Comparison of ENCODE assay signal across 8 cellular contexts in the genomic region with DNA sequence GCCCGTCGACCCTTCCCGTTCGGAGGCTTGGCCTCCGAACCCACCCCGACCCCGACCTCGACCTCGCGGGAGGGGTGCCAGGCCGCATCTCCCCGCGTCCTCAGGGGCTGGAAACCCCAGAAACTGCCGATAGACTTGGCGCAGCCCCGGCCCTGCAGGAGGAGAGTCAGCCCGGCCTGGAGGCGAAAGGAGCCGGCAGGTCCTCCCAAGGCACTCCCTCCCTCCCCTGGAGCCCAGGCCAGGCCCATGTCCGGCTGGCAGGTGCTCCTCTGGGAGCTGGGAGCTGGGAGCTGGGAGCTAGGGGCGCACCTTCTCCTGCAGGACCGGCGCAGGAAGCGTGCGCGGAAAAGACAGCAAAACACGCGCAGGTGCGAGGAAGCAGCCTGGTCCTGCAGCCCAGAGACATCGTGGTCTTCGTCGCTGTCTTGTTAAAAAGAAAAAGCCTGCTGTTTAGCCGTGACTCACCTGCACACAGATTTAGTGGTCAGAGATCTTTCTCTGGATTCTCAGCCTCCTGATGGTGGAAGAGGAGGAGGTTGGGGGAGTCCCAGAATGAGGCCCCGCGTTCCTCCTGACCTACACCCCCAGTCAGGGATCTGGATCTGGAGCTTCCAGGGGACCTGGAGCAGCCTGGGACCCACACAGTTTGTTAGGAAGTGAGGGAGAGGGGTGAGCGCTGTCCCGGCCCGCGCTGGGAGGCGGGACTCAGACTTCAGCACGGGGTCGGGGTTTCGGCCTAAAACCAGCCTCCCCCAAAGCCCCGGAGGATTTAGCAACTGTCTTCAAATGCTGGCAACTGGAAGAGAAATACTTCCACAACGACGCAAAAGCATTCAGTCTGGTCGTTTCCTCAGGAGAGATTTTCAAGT. TPM values are rescaled to one million over a fixed set of nuclear protein-coding genes. Genes with fewer than 3 reads are reported as not detected.
DNase-seq lines count a peak whose midpoint lies in the region; ATAC-seq and TF ChIP-seq lines count a peak whose summit lies in the region.

No MANE protein-coding gene starts in this region.

- H2AFZ ChIP-seq in hepatocyte: peak overlapping the region; percentile 92

- intact Hi-C loops in gastrocnemius medialis (cut with DNase I; ENCODE audit: low total_unique reads): loop anchor here (2.0 to 10.0 kb wide), 4 partner anchors 70 to 638 kb away; a partner anchor contains a TSS

- H3K9me3 ChIP-seq in hepatocyte (ENCODE audit: low read depth) (no peaks in the 10 kb centered on the region), gastrocnemius medialis (no peaks in the 10 kb centered on the region)

- H3K9me2 ChIP-seq in hepatocyte (replicated peaks; ENCODE audit: insufficient read depth): no peaks in the 10 kb centered on the region

- H3K27me3 ChIP-seq in hepatocyte (no peaks in the 10 kb centered on the region), gastrocnemius medialis (no peaks in the 10 kb centered on the region)

- peak overlapping the region; percentile 94 for H3K4me2 ChIP-seq in hepatocyte

- TF ChIP-seq CTCF in hepatocyte (IDR thresholded peaks at IDR 0.05; ENCODE audit: poor library complexity): no peak
- no peak for TF ChIP-seq CTCF in gastrocnemius medialis (IDR thresholded peaks at IDR 0.05 in 4 of 5, conservative IDR thresholded peaks at IDR 0.05 in 1 of 5)

- no peaks in the 10 kb centered on the region for H3K36me3 ChIP-seq in hepatocyte (replicated peaks; ENCODE audit: insufficient read depth, low read depth)
- H3K36me3 ChIP-seq in gastrocnemius medialis: no peaks in the 10 kb centered on the region

- 26% methylated on average over 31 of the region's 47 CpGs for WGBS in hepatocyte (ENCODE audit: low lambda C conversion rate, missing lambda C conversion rate)

- peak in 1 of 2 donors; percentile 7 for TF ChIP-seq POLR2A in gastrocnemius medialis (IDR thresholded peaks at IDR 0.05)

- H3K4me3 ChIP-seq in hepatocyte (peak overlapping the region; percentile 92), gastrocnemius medialis (peak overlapping the region; percentile 76 to 92 (median 87))

- peak; percentile 69 for DNase-seq in activated CD8-positive, alpha-beta memory T cell treated with anti-CD3 and anti-CD28 coated beads for 24 hours
- DNase-seq in activated CD8-positive, alpha-beta memory T cell treated with anti-CD3 and anti-CD28 coated beads, Interleukin-2, amount 50 U/mL, for 4 hours: no peak
- peak; percentile 30 to 32 for DNase-seq in activated T-cell treated with anti-CD3 and anti-CD28 coated beads, Interleukin-2, amount 50 U/mL, for 48 hours
- peak; percentile 72 for DNase-seq in hepatocyte (ENCODE audit: low spot score)
- DNase-seq in gastrocnemius medialis: peak; percentile 45 to 62
- DNase-seq in GM19238 (ENCODE audit: insufficient read length, low spot score): no peak
- no peak for DNase-seq in central memory CD4-positive, alpha-beta T cell

- H3K27ac ChIP-seq in hepatocyte (peak overlapping the region; percentile 98), gastrocnemius medialis (peak overlapping the region; percentile 92 to 98 (median 95))

- peaks cover 22% of the 10 kb centered on the region for H3K79me2 ChIP-seq in hepatocyte

- no peaks in the 10 kb centered on the region for H4K20me1 ChIP-seq in hepatocyte (ENCODE audit: insufficient read depth, poor library complexity, severe bottlenecking)

- ATAC-seq in gastrocnemius medialis: peak; percentile 18 to 23
- no peak for ATAC-seq in HG03432 (IDR thresholded peaks at IDR 0.05; ENCODE audit: unreplicated experiment)

- peaks cover 3% of the 10 kb centered on the region for H3K4me1 ChIP-seq in hepatocyte (ENCODE audit: insufficient read depth)
- H3K4me1 ChIP-seq in gastrocnemius medialis: peaks cover 37 to 44% of the 10 kb centered on the region in 2 donors

- in situ Hi-C loops in gastrocnemius medialis (cut with MboI; ENCODE audit: low sequenced_read_pairs in 4 of 4): loop anchor here in 1 of 4 donors (10.0 kb wide), 1 partner anchor 68 kb away; no protein-coding TSS in a partner anchor

RNA-seq across cellular contexts. Expression of a gene that starts 0.7 kb away (rescaled TPM):
- total RNA-seq in hepatocyte (21.0 and 22.1 TPM in 2 replicates), gastrocnemius medialis (10 to 100 TPM; 28.6 to 55.0 (median 50.4) TPM)
- polyA plus RNA-seq in hepatocyte: 21.0 and 21.6 TPM in 2 replicates

Comparison
In these comparisons a context has a peak if more than half of its experiments do, and no peak if none do; other contexts are left out.
1. DNase-seq: peak in activated CD8-positive, alpha-beta memory T cell treated with anti-CD3 and anti-CD28 coated beads for 24 hours (single experiment), activated T-cell treated with anti-CD3 and anti-CD28 coated beads, Interleukin-2, amount 50 U/mL, for 48 hours (2 of 2), hepatocyte (single experiment) and gastrocnemius medialis (2 of 2); none in activated CD8-positive, alpha-beta memory T cell treated with anti-CD3 and anti-CD28 coated beads, Interleukin-2, amount 50 U/mL, for 4 hours (single experiment), GM19238 (single experiment) and central memory CD4-positive, alpha-beta T cell (single experiment).